In genomic region chr17:31842416-31843381, GRCh38 we compare ENCODE assay signal across 8 cellular contexts. TPM values are rescaled to one million over a fixed set of nuclear protein-coding genes. Genes with fewer than 3 reads are reported as not detected.
A peak's percentile ranks its signal among the peaks of the same experiment; 100 is the strongest.
DNase-seq lines count a peak whose midpoint lies in the region; ATAC-seq lines count a peak whose summit lies in the region.

No MANE protein-coding gene starts in this region.

- no peaks in the 10 kb centered on the region for H3K36me3 ChIP-seq in naive thymus-derived CD4-positive, alpha-beta T cell (ENCODE audit: control insufficient read depth in 2 of 3, insufficient read depth in 3 of 3, low read length in 3 of 3)

- no peaks in the 10 kb centered on the region for H3K36me3 Mint-ChIP-seq in naive thymus-derived CD4-positive, alpha-beta T cell
- no peaks in the 10 kb centered on the region for H3K36me3 Mint-ChIP-seq in stimulated activated effector memory CD8-positive, alpha-beta T cell treated with anti-CD3 and anti-CD28 coated beads, Interleukin-12 subunit alpha, Interleukin-12 subunit beta, amount 100 ng/mL, for 72 hours

- no peak overlapping the region for H3K27ac ChIP-seq in naive thymus-derived CD4-positive, alpha-beta T cell (ENCODE audit: low read depth, low read length)

- H3K27me3 Mint-ChIP-seq in naive thymus-derived CD4-positive, alpha-beta T cell = peaks cover 0 to 17% (median 11%) of the 10 kb centered on the region in 5 donors

- H3K4me1 Mint-ChIP-seq in naive thymus-derived CD4-positive, alpha-beta T cell = no peaks in the 10 kb centered on the region
- no peaks in the 10 kb centered on the region for H3K4me1 Mint-ChIP-seq in stimulated activated effector memory CD8-positive, alpha-beta T cell treated with anti-CD3 and anti-CD28 coated beads, Interleukin-12 subunit alpha, Interleukin-12 subunit beta, amount 100 ng/mL, for 72 hours

- no peaks in the 10 kb centered on the region for H3K9me3 Mint-ChIP-seq in naive thymus-derived CD4-positive, alpha-beta T cell
- no peaks in the 10 kb centered on the region for H3K9me3 Mint-ChIP-seq in stimulated activated effector memory CD8-positive, alpha-beta T cell treated with anti-CD3 and anti-CD28 coated beads, Interleukin-12 subunit alpha, Interleukin-12 subunit beta, amount 100 ng/mL, for 72 hours

- CTCF ChIA-PET in naive thymus-derived CD4-positive, alpha-beta T cell (lab: Charles Lee) = interaction anchor here (0.6 to 1.3 kb wide), 9 partner anchors 10 to 464 kb away, joined by 3 to 5 read pairs (median 3); no protein-coding TSS in a partner anchor

- no peaks in the 10 kb centered on the region for H3K4me1 ChIP-seq in naive thymus-derived CD4-positive, alpha-beta T cell (ENCODE audit: control insufficient read depth in 2 of 2, insufficient read depth in 2 of 2, low read length in 2 of 2)

- H3K9me3 ChIP-seq in naive thymus-derived CD4-positive, alpha-beta T cell (ENCODE audit: control insufficient read depth in 2 of 3, low read length in 3 of 3) = no peaks in the 10 kb centered on the region

- peak; percentile 93 for ATAC-seq in naive thymus-derived CD4-positive, alpha-beta T cell
- ATAC-seq in stimulated activated effector memory CD8-positive, alpha-beta T cell treated with anti-CD3 and anti-CD28 coated beads, Interleukin-12 subunit alpha, Interleukin-12 subunit beta, amount 100 ng/mL, for 72 hours = peak; percentile 84
- ATAC-seq in HG02981 (IDR thresholded peaks at IDR 0.05; ENCODE audit: unreplicated experiment) = no peak

- POLR2A ChIA-PET in naive thymus-derived CD4-positive, alpha-beta T cell (lab: Charles Lee) = no interaction called here

- H3K27me3 ChIP-seq in naive thymus-derived CD4-positive, alpha-beta T cell (ENCODE audit: control insufficient read depth in 2 of 2, insufficient read depth in 2 of 2, low read length in 2 of 2) = no peaks in the 10 kb centered on the region

- H3K27ac Mint-ChIP-seq in naive thymus-derived CD4-positive, alpha-beta T cell = no peak overlapping the region
- no peak overlapping the region for H3K27ac Mint-ChIP-seq in stimulated activated effector memory CD8-positive, alpha-beta T cell treated with anti-CD3 and anti-CD28 coated beads, Interleukin-12 subunit alpha, Interleukin-12 subunit beta, amount 100 ng/mL, for 72 hours

- intact Hi-C loops in naive thymus-derived CD4-positive, alpha-beta T cell (cut with micrococcal nuclease) = loop anchor here (1.0 to 5.0 kb wide), 10 partner anchors 285 to 830 kb away; no protein-coding TSS in a partner anchor

- DNase-seq in COLO829 (ENCODE audit: low spot score) = peak; percentile 78
- peak; percentile 64 for DNase-seq in Jurkat, Clone E6-1 (ENCODE audit: low read depth, low spot score)
- DNase-seq in OCI-M2 (lab: John Stamatoyannopoulos, UW; ENCODE audit: unreplicated experiment) = peak; percentile 25
- DNase-seq in activated T-cell treated with anti-CD3 and anti-CD28 coated beads, Interleukin-2, amount 50 U/mL, for 48 hours = peak; percentile 73 to 76
- DNase-seq in fibroblast of peridontal ligament (ENCODE audit: extremely low read depth) = peak; percentile 91
- peak; percentile 29 to 70 (median 59) for DNase-seq in naive thymus-derived CD4-positive, alpha-beta T cell
- peak; percentile 42 to 75 for DNase-seq in stimulated activated effector memory CD8-positive, alpha-beta T cell treated with anti-CD3 and anti-CD28 coated beads, Interleukin-12 subunit alpha, Interleukin-12 subunit beta, amount 100 ng/mL, for 72 hours (ENCODE audit: low spot score in 2 of 2)

- no peak overlapping the region for H3K4me3 Mint-ChIP-seq in naive thymus-derived CD4-positive, alpha-beta T cell
- H3K4me3 Mint-ChIP-seq in stimulated activated effector memory CD8-positive, alpha-beta T cell treated with anti-CD3 and anti-CD28 coated beads, Interleukin-12 subunit alpha, Interleukin-12 subunit beta, amount 100 ng/mL, for 72 hours = no peak overlapping the region

- H3K4me3 ChIP-seq in Jurkat, Clone E6-1 (ENCODE audit: low read length) = no peak overlapping the region
- H3K4me3 ChIP-seq in naive thymus-derived CD4-positive, alpha-beta T cell (ENCODE audit: low read length) = no peak overlapping the region

RNA-seq across cellular contexts. Expression of gene COPRS, which starts 16.3 kb away (rescaled TPM):
- 88.2 TPM for polyA plus RNA-seq in Jurkat, Clone E6-1 (2012; ENCODE audit: insufficient read depth, insufficient read length)
- total RNA-seq in naive thymus-derived CD4-positive, alpha-beta T cell = 10 to 100 TPM in 1 of 5 experiments, 1 to 10 TPM in 4; 2.2 to 20.9 (median 4.2) TPM
- 10 to 100 TPM; 14.3 to 16.4 TPM for polyA plus RNA-seq in naive thymus-derived CD4-positive, alpha-beta T cell

RNA-seq across cellular contexts. Expression of gene UTP6, which starts 58.8 kb away (rescaled TPM):
- polyA plus RNA-seq in Jurkat, Clone E6-1 (2012; ENCODE audit: insufficient read depth, insufficient read length) = 128 TPM
- 10 to 100 TPM; 43.2 to 82.0 (median 63.8) TPM for total RNA-seq in naive thymus-derived CD4-positive, alpha-beta T cell
- polyA plus RNA-seq in naive thymus-derived CD4-positive, alpha-beta T cell = 10 to 100 TPM; 23.9 to 31.3 TPM

Comparison
In these comparisons a context has a peak if more than half of its experiments do, and no peak if none do; other contexts are left out.
1. DNase-seq: peak in every context shown above with its lines; median percentile 91 in fibroblast of peridontal ligament; 78 in COLO829; 74 in activated T-cell treated with anti-CD3 and anti-CD28 coated beads, Interleukin-2, amount 50 U/mL, for 48 hours; 64 in Jurkat, Clone E6-1; 59 in naive thymus-derived CD4-positive, alpha-beta T cell; 58 in stimulated activated effector memory CD8-positive, alpha-beta T cell treated with anti-CD3 and anti-CD28 coated beads, Interleukin-12 subunit alpha, Interleukin-12 subunit beta, amount 100 ng/mL, for 72 hours; 25 in OCI-M2.